In genomic region chr20:64038252-64038578, GRCh38 we compare ENCODE assay signal across 8 cellular contexts. TPM values are rescaled to one million over a fixed set of nuclear protein-coding genes. Genes with fewer than 3 reads are reported as not detected.
A peak's percentile ranks its signal among the peaks of the same experiment; 100 is the strongest.
DNase-seq lines count a peak whose midpoint lies in the region; ATAC-seq and TF ChIP-seq lines count a peak whose summit lies in the region.

No MANE protein-coding gene starts in this region.

- H3K4me3 ChIP-seq in mucosa of descending colon, result no peak overlapping the region

- no peaks in the 10 kb centered on the region for H3K9me3 Mint-ChIP-seq in activated CD8-positive, alpha-beta memory T cell treated with anti-CD3 and anti-CD28 coated beads, Interleukin-2, amount 10 ng/mL, durations not matched to agents 7 days and 5 days (ENCODE audit: low read depth)
- no peaks in the 10 kb centered on the region for H3K9me3 Mint-ChIP-seq in WTC11

- POLR2A ChIA-PET in WTC11 (lab: Charles Lee), result no interaction called here

- no peak for DNase-seq in activated CD8-positive, alpha-beta memory T cell treated with anti-CD3 and anti-CD28 coated beads, Interleukin-2, amount 10 ng/mL, durations not matched to agents 7 days and 5 days
- no peak for DNase-seq in activated CD8-positive, alpha-beta memory T cell treated with anti-CD3 and anti-CD28 coated beads, Interleukin-2, amount 50 U/mL, for 4 hours
- DNase-seq in WTC11 (ENCODE audit: low spot score), result no peak
- DNase-seq in mucosa of descending colon, result no peak
- no peak for DNase-seq in ureter (ENCODE audit: low spot score)

- H3K4me1 Mint-ChIP-seq in activated CD8-positive, alpha-beta memory T cell treated with anti-CD3 and anti-CD28 coated beads, Interleukin-2, amount 10 ng/mL, durations not matched to agents 7 days and 5 days, result peaks cover 75% of the 10 kb centered on the region
- H3K4me1 Mint-ChIP-seq in WTC11, result peaks cover 28% of the 10 kb centered on the region

- peak; percentile 37 for ATAC-seq in activated CD8-positive, alpha-beta memory T cell treated with anti-CD3 and anti-CD28 coated beads, Interleukin-2, amount 10 ng/mL, durations not matched to agents 7 days and 5 days
- peak; percentile 25 for ATAC-seq in HG03045 (IDR thresholded peaks at IDR 0.05; ENCODE audit: unreplicated experiment)
- peak; percentile 10 for ATAC-seq in WTC11
- ATAC-seq in mucosa of descending colon, result peak; percentile 62
- no peak for ATAC-seq in HG03025 (IDR thresholded peaks at IDR 0.05; ENCODE audit: low FRiP score, unreplicated experiment)
- ATAC-seq in HG03196 (IDR thresholded peaks at IDR 0.05; ENCODE audit: unreplicated experiment), result no peak

- CTCF ChIA-PET in activated CD8-positive, alpha-beta memory T cell treated with anti-CD3 and anti-CD28 coated beads, Interleukin-2, amount 10 ng/mL, durations not matched to agents 7 days and 5 days (lab: Charles Lee), result interaction anchor here (0.5 to 9.8 kb wide), 45 partner anchors 8 to 522 kb away, joined by 3 to 190 read pairs (median 7); partner anchors contain the start of genes LIME1, LKAAEAR1, OPRL1 and PCMTD2
- CTCF ChIA-PET in WTC11 (lab: Charles Lee), result interaction anchor here (0.7 to 6.1 kb wide), 18 partner anchors 11 to 183 kb away, joined by 3 to 53 read pairs (median 6); partner anchors contain the start of genes LKAAEAR1, PRPF6, SAMD10 and TCEA2

- no peak overlapping the region for H3K27ac Mint-ChIP-seq in activated CD8-positive, alpha-beta memory T cell treated with anti-CD3 and anti-CD28 coated beads, Interleukin-2, amount 10 ng/mL, durations not matched to agents 7 days and 5 days
- no peak overlapping the region for H3K27ac Mint-ChIP-seq in WTC11

- H3K36me3 Mint-ChIP-seq in activated CD8-positive, alpha-beta memory T cell treated with anti-CD3 and anti-CD28 coated beads, Interleukin-2, amount 10 ng/mL, durations not matched to agents 7 days and 5 days, result peaks cover 3% of the 10 kb centered on the region
- peaks cover 5% of the 10 kb centered on the region; the same call in 1 of the 2 replicates for H3K36me3 Mint-ChIP-seq in WTC11

- TF ChIP-seq CTCF in WTC11 (IDR thresholded peaks at IDR 0.05) (no peak), mucosa of descending colon (IDR thresholded peaks at IDR 0.05) (no peak)

- intact Hi-C loops in mucosa of descending colon (cut with DNase I, micrococcal nuclease), result no loop called here

- H3K9me3 ChIP-seq in mucosa of descending colon, result no peaks in the 10 kb centered on the region

- peaks cover 2% of the 10 kb centered on the region for H3K27me3 Mint-ChIP-seq in activated CD8-positive, alpha-beta memory T cell treated with anti-CD3 and anti-CD28 coated beads, Interleukin-2, amount 10 ng/mL, durations not matched to agents 7 days and 5 days
- peaks cover 38% of the 10 kb centered on the region for H3K27me3 Mint-ChIP-seq in WTC11 (ENCODE audit: low read depth)

- H3K4me1 ChIP-seq in mucosa of descending colon (ENCODE audit: low read depth), result peaks cover 12% of the 10 kb centered on the region

- H3K36me3 ChIP-seq in mucosa of descending colon (ENCODE audit: low read depth), result no peaks in the 10 kb centered on the region

- peak overlapping the region; percentile 71 for H3K4me3 Mint-ChIP-seq in activated CD8-positive, alpha-beta memory T cell treated with anti-CD3 and anti-CD28 coated beads, Interleukin-2, amount 10 ng/mL, durations not matched to agents 7 days and 5 days
- peak overlapping the region; percentile 63; the same call in 1 of the 2 replicates for H3K4me3 Mint-ChIP-seq in WTC11

TF ChIP-seq in WTC11, 78 proteins besides CTCF, POLR2A, EP300 and RAD21 (continues in another document):
- TF ChIP-seq JAZF1 (CRISPR knock-in tag; IDR thresholded peaks at IDR 0.05) (no peak), MXD4 (CRISPR knock-in tag; IDR thresholded peaks at IDR 0.05; ENCODE audit: borderline replicate concordance) (no peak), NFE2L1 (CRISPR knock-in tag; IDR thresholded peaks at IDR 0.05) (no peak), FOXJ3 (CRISPR knock-in tag; IDR thresholded peaks at IDR 0.05; ENCODE audit: borderline replicate concordance) (no peak), ERG (CRISPR knock-in tag; IDR thresholded peaks at IDR 0.05) (no peak), FOXP1 (CRISPR knock-in tag; IDR thresholded peaks at IDR 0.05; ENCODE audit: borderline replicate concordance) (no peak), TEAD4 (CRISPR knock-in tag; IDR thresholded peaks at IDR 0.05) (no peak), PRRX2 (CRISPR knock-in tag; IDR thresholded peaks at IDR 0.05) (no peak), MAX (CRISPR knock-in tag; IDR thresholded peaks at IDR 0.05) (no peak)
- TF ChIP-seq, protein P1, sequence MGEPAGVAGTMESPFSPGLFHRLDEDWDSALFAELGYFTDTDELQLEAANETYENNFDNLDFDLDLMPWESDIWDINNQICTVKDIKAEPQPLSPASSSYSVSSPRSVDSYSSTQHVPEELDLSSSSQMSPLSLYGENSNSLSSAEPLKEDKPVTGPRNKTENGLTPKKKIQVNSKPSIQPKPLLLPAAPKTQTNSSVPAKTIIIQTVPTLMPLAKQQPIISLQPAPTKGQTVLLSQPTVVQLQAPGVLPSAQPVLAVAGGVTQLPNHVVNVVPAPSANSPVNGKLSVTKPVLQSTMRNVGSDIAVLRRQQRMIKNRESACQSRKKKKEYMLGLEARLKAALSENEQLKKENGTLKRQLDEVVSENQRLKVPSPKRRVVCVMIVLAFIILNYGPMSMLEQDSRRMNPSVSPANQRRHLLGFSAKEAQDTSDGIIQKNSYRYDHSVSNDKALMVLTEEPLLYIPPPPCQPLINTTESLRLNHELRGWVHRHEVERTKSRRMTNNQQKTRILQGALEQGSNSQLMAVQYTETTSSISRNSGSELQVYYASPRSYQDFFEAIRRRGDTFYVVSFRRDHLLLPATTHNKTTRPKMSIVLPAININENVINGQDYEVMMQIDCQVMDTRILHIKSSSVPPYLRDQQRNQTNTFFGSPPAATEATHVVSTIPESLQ (CRISPR knock-in tag; IDR thresholded peaks at IDR 0.05), result no peak
- TF ChIP-seq, protein P2, sequence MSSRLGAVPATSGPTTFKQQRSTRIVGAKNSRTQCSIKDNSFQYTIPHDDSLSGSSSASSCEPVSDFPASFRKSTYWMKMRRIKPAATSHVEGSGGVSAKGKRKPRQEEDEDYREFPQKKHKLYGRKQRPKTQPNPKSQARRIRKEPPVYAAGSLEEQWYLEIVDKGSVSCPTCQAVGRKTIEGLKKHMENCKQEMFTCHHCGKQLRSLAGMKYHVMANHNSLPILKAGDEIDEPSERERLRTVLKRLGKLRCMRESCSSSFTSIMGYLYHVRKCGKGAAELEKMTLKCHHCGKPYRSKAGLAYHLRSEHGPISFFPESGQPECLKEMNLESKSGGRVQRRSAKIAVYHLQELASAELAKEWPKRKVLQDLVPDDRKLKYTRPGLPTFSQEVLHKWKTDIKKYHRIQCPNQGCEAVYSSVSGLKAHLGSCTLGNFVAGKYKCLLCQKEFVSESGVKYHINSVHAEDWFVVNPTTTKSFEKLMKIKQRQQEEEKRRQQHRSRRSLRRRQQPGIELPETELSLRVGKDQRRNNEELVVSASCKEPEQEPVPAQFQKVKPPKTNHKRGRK (CRISPR knock-in tag; IDR thresholded peaks at IDR 0.05; ENCODE audit: borderline replicate concordance), result no peak
- TF ChIP-seq, protein P3, sequence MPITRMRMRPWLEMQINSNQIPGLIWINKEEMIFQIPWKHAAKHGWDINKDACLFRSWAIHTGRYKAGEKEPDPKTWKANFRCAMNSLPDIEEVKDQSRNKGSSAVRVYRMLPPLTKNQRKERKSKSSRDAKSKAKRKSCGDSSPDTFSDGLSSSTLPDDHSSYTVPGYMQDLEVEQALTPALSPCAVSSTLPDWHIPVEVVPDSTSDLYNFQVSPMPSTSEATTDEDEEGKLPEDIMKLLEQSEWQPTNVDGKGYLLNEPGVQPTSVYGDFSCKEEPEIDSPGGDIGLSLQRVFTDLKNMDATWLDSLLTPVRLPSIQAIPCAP (CRISPR knock-in tag; IDR thresholded peaks at IDR 0.05), result no peak

RNA-seq across cellular contexts. Expression of gene C20orf204, which starts 2.2 kb away (rescaled TPM):
- 10 to 100 TPM; 17.5 to 19.0 TPM for total RNA-seq in activated CD8-positive, alpha-beta memory T cell treated with anti-CD3 and anti-CD28 coated beads, Interleukin-2, amount 10 ng/mL, durations not matched to agents 7 days and 5 days
- 1.6 to 2.4 TPM (median 2.1 TPM) in 3 replicates for total RNA-seq in WTC11 (2021)
- total RNA-seq in mucosa of descending colon, result 1 to 10 TPM; 1.0 to 1.8 (median 1.7) TPM
- 1.9 TPM for total RNA-seq in ureter

RNA-seq across cellular contexts. Expression of gene SOX18, which starts 11.2 kb away (rescaled TPM):
- total RNA-seq in activated CD8-positive, alpha-beta memory T cell treated with anti-CD3 and anti-CD28 coated beads, Interleukin-2, amount 10 ng/mL, durations not matched to agents 7 days and 5 days, result 1 to 10 TPM in 1 of 2 experiments, under 1 TPM in 1; 0.20 to 1.8 TPM
- 0.73 to 0.81 TPM (median 0.80 TPM) in 3 replicates for total RNA-seq in WTC11 (2021)
- 10 to 100 TPM in 2 of 3 donors, 1 to 10 TPM in 1; 4.7 to 20.0 (median 12.6) TPM for total RNA-seq in mucosa of descending colon
- total RNA-seq in ureter, result 28.1 TPM

RNA-seq across cellular contexts. Expression of gene TCEA2, which starts 24.8 kb away (rescaled TPM):
- 10 to 100 TPM; 54.3 to 57.4 TPM for total RNA-seq in activated CD8-positive, alpha-beta memory T cell treated with anti-CD3 and anti-CD28 coated beads, Interleukin-2, amount 10 ng/mL, durations not matched to agents 7 days and 5 days
- total RNA-seq in WTC11 (2021) (55.8 to 63.6 TPM (median 63.5 TPM) in 3 replicates), mucosa of descending colon (10 to 100 TPM in 1 of 3 donors, 1 to 10 TPM in 2; 4.1 to 46.1 (median 9.5) TPM), ureter (43.6 TPM)

RNA-seq across cellular contexts. Expression of gene RGS19, which starts 41.1 kb away (rescaled TPM):
- 100 to 1,000 TPM in 1 of 2 experiments, 10 to 100 TPM in 1; 84.5 to 119 TPM for total RNA-seq in activated CD8-positive, alpha-beta memory T cell treated with anti-CD3 and anti-CD28 coated beads, Interleukin-2, amount 10 ng/mL, durations not matched to agents 7 days and 5 days
- total RNA-seq in WTC11 (2021) (13.8 to 15.9 TPM (median 15.1 TPM) in 3 replicates), mucosa of descending colon (1 to 10 TPM; 4.7 to 6.9 (median 6.5) TPM), ureter (10.3 TPM)

RNA-seq across cellular contexts. Expression of gene OPRL1, which starts 41.7 kb away (rescaled TPM):
- under 1 TPM; 0.75 to 0.99 TPM for total RNA-seq in activated CD8-positive, alpha-beta memory T cell treated with anti-CD3 and anti-CD28 coated beads, Interleukin-2, amount 10 ng/mL, durations not matched to agents 7 days and 5 days
- total RNA-seq in WTC11 (2021) (1.7 to 2.2 TPM (median 2.0 TPM) in 3 replicates), mucosa of descending colon (under 1 TPM; 0.26 to 0.76 (median 0.39) TPM), ureter (0.42 TPM)

Comparison
In these comparisons a context has a peak if more than half of its experiments do, and no peak if none do; other contexts are left out.
1. ATAC-seq: peak in activated CD8-positive, alpha-beta memory T cell treated with anti-CD3 and anti-CD28 coated beads, Interleukin-2, amount 10 ng/mL, durations not matched to agents 7 days and 5 days (single experiment), HG03045 (single experiment), WTC11 (single experiment) and mucosa of descending colon (single experiment); none in HG03025 (single experiment) and HG03196 (single experiment).